13 cellular contexts compared by ENCODE assay signal in the genomic region with DNA sequence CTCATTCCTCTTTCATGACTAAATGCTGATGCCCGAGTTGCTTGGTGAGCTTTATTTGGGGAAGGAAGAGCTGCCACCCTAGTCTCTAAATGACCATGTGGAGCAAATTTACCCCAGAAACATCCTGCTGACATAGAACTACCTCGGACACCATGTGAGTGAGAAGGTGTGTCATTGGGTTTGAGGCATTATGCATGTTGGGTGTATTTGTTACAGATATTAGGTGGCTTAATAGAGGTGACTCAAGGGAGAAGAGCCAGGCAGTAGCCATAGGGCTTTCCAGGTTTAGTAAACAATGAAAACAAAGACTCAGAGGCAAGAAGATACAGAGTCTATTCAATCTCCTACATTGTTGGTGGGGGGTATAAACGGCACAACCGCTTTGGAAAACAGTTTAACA.
"Had no signal": no experiment of that assay in that cellular context is flagged by ENCODE, and none has a peak within 500 bp of the region (broad histone marks: within the 10 kb centered on the region; RNA-seq: fewer than 3 reads in every experiment).

No MANE protein-coding gene starts in this region.

- DNase-seq: activated CD4-positive, alpha-beta memory T cell treated with anti-CD3 and anti-CD28 coated beads, Interleukin-2, amount 10 ng/mL, durations not matched to agents 7 days and 5 days; activated CD8-positive, alpha-beta memory T cell treated with anti-CD3 and anti-CD28 coated beads, Interleukin-2, amount 10 ng/mL, durations not matched to agents 7 days and 5 days; activated naive CD4-positive, alpha-beta T cell; activated T-cell treated with anti-CD3 and anti-CD28 coated beads, Interleukin-2, amount 50 U/mL, for 1 hour; stimulated activated CD4-positive, alpha-beta T cell treated with anti-CD3 and anti-CD28 coated beads, Interleukin-2, amount 100 ng/mL, for 48 hours; stomach had no signal

- H3K4me1 ChIP-seq: colonic mucosa, gastroesophageal sphincter, stomach, upper lobe of left lung had no signal

- H3K4me3 ChIP-seq: colonic mucosa, gastroesophageal sphincter, heart right ventricle, ovary, skin epidermis, stomach, upper lobe of left lung had no signal

- H3K27ac ChIP-seq: colonic mucosa, gastroesophageal sphincter, heart right ventricle, ovary, skin epidermis, stomach, upper lobe of left lung had no signal

- H3K36me3 ChIP-seq: colonic mucosa, gastroesophageal sphincter, heart right ventricle, ovary, stomach, upper lobe of left lung had no signal

- H3K9me3 ChIP-seq: colonic mucosa, ovary, upper lobe of left lung had no signal

- ATAC-seq: activated CD8-positive, alpha-beta memory T cell treated with anti-CD3 and anti-CD28 coated beads, Interleukin-2, amount 10 ng/mL, durations not matched to agents 7 days and 5 days; gastroesophageal sphincter had no signal

- FAIRE-seq: TTC549 had no signal

- H3K27me3 ChIP-seq: colonic mucosa, gastroesophageal sphincter, ovary, stomach, upper lobe of left lung had no signal
